14 cellular contexts compared by ENCODE assay signal in genomic region chr10:125473138-125473793, GRCh38.
DNase-seq lines count a peak whose midpoint lies in the region; ATAC-seq and TF ChIP-seq lines count a peak whose summit lies in the region.
"Had no signal": no experiment of that assay in that cellular context is flagged by ENCODE, and none has a peak within 500 bp of the region (broad histone marks: within the 10 kb centered on the region; RNA-seq: fewer than 3 reads in every experiment).

No MANE protein-coding gene starts in this region.

- no peaks in the 10 kb centered on the region for H3F3A ChIP-seq in GM23338 (replicated peaks; ENCODE audit: low read depth)

- H4K20me1 ChIP-seq in BLaER1 treated with 17β-estradiol and CSF1 and Interleukin-3, amounts not matched to agents 10 nM and 100 nM, result no peaks in the 10 kb centered on the region
- no peaks in the 10 kb centered on the region for H4K20me1 ChIP-seq in GM23338 (replicated peaks; ENCODE audit: insufficient read depth)

- H3K36me3 ChIP-seq in BLaER1 treated with 17β-estradiol and CSF1 and Interleukin-3, amounts not matched to agents 10 nM and 100 nM, result no peaks in the 10 kb centered on the region
- no peaks in the 10 kb centered on the region for H3K36me3 ChIP-seq in GM23338 (ENCODE audit: insufficient read depth)
- H3K36me3 ChIP-seq: BE2C had no signal

- peak overlapping the region; percentile 28; the same call in 1 of the 2 replicates for H2AFZ ChIP-seq in GM23338

- DNase-seq in GM23338 (ENCODE audit: low spot score) (no peak), nephron progenitor cell (peak; percentile 27), medulla oblongata (ENCODE audit: extremely low spot score) (no peak), iPS-NIHi7 (ENCODE audit: extremely low spot score) (no peak)
- DNase-seq: BE2C; CD4-positive, CD25-positive, alpha-beta regulatory T cell; DMS79; GOT3; H9; HFFc6 had no signal

- no peak overlapping the region for H3K27ac ChIP-seq in BLaER1 treated with 17β-estradiol and CSF1 and Interleukin-3, amounts not matched to agents 10 nM and 100 nM
- no peak overlapping the region for H3K27ac ChIP-seq in GM23338 (ENCODE audit: low read depth)
- H3K27ac ChIP-seq: A549, HL-60 had no signal

- H3K4me3 Mint-ChIP-seq in GM23338, result no peak overlapping the region
- peak overlapping the region; percentile 10 for H3K4me3 Mint-ChIP-seq in nephron progenitor cell
- H3K4me3 Mint-ChIP-seq: CD4-positive, CD25-positive, alpha-beta regulatory T cell; H9; HFFc6 had no signal

- peaks cover 0 to 17% (median 14%) of the 10 kb centered on the region in 10 experiments; a peak in 17 of 20 replicates for H3K4me1 ChIP-seq in BLaER1 treated with 17β-estradiol and CSF1 and Interleukin-3, amounts not matched to agents 10 nM and 100 nM
- no peaks in the 10 kb centered on the region for H3K4me1 ChIP-seq in GM23338 (ENCODE audit: insufficient read depth)
- H3K4me1 ChIP-seq: A549, BE2C had no signal

- no peaks in the 10 kb centered on the region for H3K27me3 ChIP-seq in BLaER1 treated with 17β-estradiol and CSF1 and Interleukin-3, amounts not matched to agents 10 nM and 100 nM
- H3K27me3 ChIP-seq in GM23338 (ENCODE audit: insufficient read depth), result no peaks in the 10 kb centered on the region

- no peaks in the 10 kb centered on the region for H3K9me3 ChIP-seq in BLaER1 treated with 17β-estradiol and CSF1 and Interleukin-3, amounts not matched to agents 10 nM and 100 nM (replicated peaks in 1 of 11)
- H3K9me3 ChIP-seq: A549, BE2C had no signal

- no peaks in the 10 kb centered on the region for H3K79me2 ChIP-seq in GM23338 (replicated peaks; ENCODE audit: insufficient read depth)

- no peak overlapping the region for H3K4me3 ChIP-seq in BLaER1 treated with 17β-estradiol and CSF1 and Interleukin-3, amounts not matched to agents 10 nM and 100 nM
- no peak overlapping the region for H3K4me3 ChIP-seq in GM23338
- H3K4me3 ChIP-seq: A549 had no signal

- peak overlapping the region in 10 of 11 experiments; percentile 3 to 66 (median 46); a peak in 19 of 22 replicates for H3K4me2 ChIP-seq in BLaER1 treated with 17β-estradiol and CSF1 and Interleukin-3, amounts not matched to agents 10 nM and 100 nM
- no peak overlapping the region for H3K4me2 ChIP-seq in GM23338
- H3K4me2 ChIP-seq: A549 had no signal

- H3K27ac Mint-ChIP-seq in GM23338 (no peak overlapping the region), nephron progenitor cell (no peak overlapping the region)
- H3K27ac Mint-ChIP-seq: CD4-positive, CD25-positive, alpha-beta regulatory T cell; H9; HFFc6 had no signal

- no peak overlapping the region for H3K9ac ChIP-seq in BLaER1 treated with 17β-estradiol and CSF1 and Interleukin-3, amounts not matched to agents 10 nM and 100 nM

- TF ChIP-seq CTCF in GM23338 (conservative IDR thresholded peaks at IDR 0.05; ENCODE audit: low read depth in 2 of 2) (0 out of 4 replicates have a peak, but pooled peaks of 1 of the 2 experiments have one; percentile 3), nephron progenitor cell (IDR thresholded peaks at IDR 0.05) (no peak)

- peaks cover 6% of the 10 kb centered on the region; the same call in 1 of the 2 replicates for H3K9me2 ChIP-seq in GM23338 (ENCODE audit: insufficient read depth)

- no peaks in the 10 kb centered on the region for H3K36me3 Mint-ChIP-seq in GM23338 (ENCODE audit: low read depth)
- no peaks in the 10 kb centered on the region for H3K36me3 Mint-ChIP-seq in nephron progenitor cell (ENCODE audit: low read depth)
- H3K36me3 Mint-ChIP-seq: CD4-positive, CD25-positive, alpha-beta regulatory T cell had no signal

- no peaks in the 10 kb centered on the region for H3K4me1 Mint-ChIP-seq in GM23338
- peaks cover 20% of the 10 kb centered on the region for H3K4me1 Mint-ChIP-seq in nephron progenitor cell

- H3K9me3 Mint-ChIP-seq in GM23338 (no peaks in the 10 kb centered on the region), nephron progenitor cell (no peaks in the 10 kb centered on the region)
- H3K9me3 Mint-ChIP-seq: H9, HFFc6 had no signal

- H3K27me3 Mint-ChIP-seq in GM23338 (ENCODE audit: insufficient read depth, low read depth, poor library complexity) (no peaks in the 10 kb centered on the region), nephron progenitor cell (ENCODE audit: low read depth, poor library complexity) (peaks cover 10% of the 10 kb centered on the region)
- H3K27me3 Mint-ChIP-seq: CD4-positive, CD25-positive, alpha-beta regulatory T cell had no signal

- ATAC-seq in GM23338 (no peak; the same call in 2 of the 3 replicates), SK-N-SH treated with all-trans-retinoic acid at 6 μM for 48 hours (no peak)
- ATAC-seq: A549 had no signal

TF ChIP-seq in GM23338, 12 proteins besides CTCF, POLR2A, EP300 and RAD21 (continues in another document):
- TF ChIP-seq EZH2 (IDR thresholded peaks at IDR 0.05; ENCODE audit: low read depth, unreplicated experiment), result no peak
- TF ChIP-seq ZNF114 (CRISPR knock-in tag; IDR thresholded peaks at IDR 0.05), result no peak
- no peak for TF ChIP-seq JUNB (IDR thresholded peaks at IDR 0.05; ENCODE audit: unreplicated experiment)
- no peak for TF ChIP-seq ETS1 (IDR thresholded peaks at IDR 0.05)
- TF ChIP-seq STAT1 (IDR thresholded peaks at IDR 0.05; ENCODE audit: unreplicated experiment), result no peak
- TF ChIP-seq POLR2AphosphoS5 (IDR thresholded peaks at IDR 0.05; ENCODE audit: low read depth), result no peak
- no peak for TF ChIP-seq NANOG (IDR thresholded peaks at IDR 0.05; ENCODE audit: borderline replicate concordance)
- no peak for TF ChIP-seq CREB1 (CRISPR knock-in tag; IDR thresholded peaks at IDR 0.05; ENCODE audit: low read depth)

TF ChIP-seq in SK-N-SH treated with all-trans-retinoic acid at 6 μM for 48 hours, 23 proteins besides CTCF, POLR2A, EP300 and RAD21:
- TF ChIP-seq ISL1 (CRISPR knock-in tag; IDR thresholded peaks at IDR 0.05) (0 out of 2 replicates have a peak, but pooled peaks have one; percentile 8), TCF4 (CRISPR knock-in tag; IDR thresholded peaks at IDR 0.05; ENCODE audit: borderline replicate concordance) (peak; percentile 26; the same call in 1 of the 2 replicates), ZC3H10 (CRISPR knock-in tag; IDR thresholded peaks at IDR 0.05) (no peak), RARB (CRISPR knock-in tag; IDR thresholded peaks at IDR 0.05) (no peak)
